Comparison of ENCODE assay signal across 19 cellular contexts in genomic region chr10:80172896-80173295, GRCh38. TPM values are rescaled to one million over a fixed set of nuclear protein-coding genes. Genes with fewer than 3 reads are reported as not detected.
DNase-seq lines count a peak whose midpoint lies in the region; ATAC-seq, FAIRE-seq and TF ChIP-seq lines count a peak whose summit lies in the region.
"Had no signal": no experiment of that assay in that cellular context is flagged by ENCODE, and none has a peak within 500 bp of the region (broad histone marks: within the 10 kb centered on the region; RNA-seq: fewer than 3 reads in every experiment).

No MANE protein-coding gene starts in this region.

- H3K27me3 ChIP-seq in neutrophil (no peaks in the 10 kb centered on the region), upper lobe of left lung (no peaks in the 10 kb centered on the region)
- H3K27me3 ChIP-seq: thyroid gland had no signal

- peaks cover 14% of the 10 kb centered on the region for H3K4me1 Mint-ChIP-seq in activated T-helper 17 cell treated with anti-CD3 and anti-CD28 coated beads, Interleukin-2, amount 50 U/mL, for 72 hours

- H3K4me3 ChIP-seq in neutrophil (ENCODE audit: low read depth in 1 of 2, low read length in 1 of 2) (no peak overlapping the region), upper lobe of left lung (no peak overlapping the region)
- H3K4me3 ChIP-seq: A549, thyroid gland had no signal

- no peak for FAIRE-seq in GM19239 (lab: Jason Lieb, UNC)
- FAIRE-seq: A549, H54 had no signal

- H3K27ac Mint-ChIP-seq in activated T-helper 17 cell treated with anti-CD3 and anti-CD28 coated beads, Interleukin-2, amount 50 U/mL, for 72 hours, result peak overlapping the region; percentile 78
- H3K27ac Mint-ChIP-seq: natural killer cell treated with Interleukin-12 subunit alpha and Interleukin-12 subunit beta and Interleukin-15 and Interleukin-18, amount 100 ng/mL, for 72 hours had no signal

- no peak for TF ChIP-seq POLR2A in upper lobe of left lung (IDR thresholded peaks at IDR 0.05)

- TF ChIP-seq EP300 in upper lobe of left lung (IDR thresholded peaks at IDR 0.05), result no peak

- H3K4me1 ChIP-seq in neutrophil (ENCODE audit: control insufficient read depth in 1 of 2, insufficient read depth in 1 of 2, low read depth in 1 of 2, low read length in 1 of 2) (peaks cover 39 to 53% of the 10 kb centered on the region in 2 experiments), upper lobe of left lung (peaks cover 39 to 77% (median 51%) of the 10 kb centered on the region in 4 donors)

- peak overlapping the region; percentile 53 for H3K27ac ChIP-seq in neutrophil
- H3K27ac ChIP-seq in upper lobe of left lung, result peak overlapping the region in 2 of 4 donors; percentile 35 to 53
- H3K27ac ChIP-seq: A549, thyroid gland had no signal

- H3K36me3 ChIP-seq in neutrophil, result peaks cover 67% of the 10 kb centered on the region
- H3K36me3 ChIP-seq in upper lobe of left lung, result peaks cover 0 to 50% (median 19%) of the 10 kb centered on the region in 4 donors
- H3K36me3 ChIP-seq: thyroid gland had no signal

- H3K9me3 ChIP-seq in neutrophil (no peaks in the 10 kb centered on the region), upper lobe of left lung (no peaks in the 10 kb centered on the region)
- H3K9me3 ChIP-seq: A549, SK-N-SH, thyroid gland had no signal

- H3K36me3 Mint-ChIP-seq in activated T-helper 17 cell treated with anti-CD3 and anti-CD28 coated beads, Interleukin-2, amount 50 U/mL, for 72 hours (ENCODE audit: low read depth), result peaks cover 91% of the 10 kb centered on the region
- H3K36me3 Mint-ChIP-seq: natural killer cell treated with Interleukin-12 subunit alpha and Interleukin-12 subunit beta and Interleukin-15 and Interleukin-18, amount 100 ng/mL, for 72 hours had no signal

- H3K9me3 Mint-ChIP-seq in activated T-helper 17 cell treated with anti-CD3 and anti-CD28 coated beads, Interleukin-2, amount 50 U/mL, for 72 hours, result no peaks in the 10 kb centered on the region
- H3K9me3 Mint-ChIP-seq: activated T-cell treated with anti-CD3 and anti-CD28 coated beads, Interleukin-2, amount 50 U/mL, for 4 hours; natural killer cell treated with Interleukin-12 subunit alpha and Interleukin-12 subunit beta and Interleukin-15 and Interleukin-18, amount 100 ng/mL, for 72 hours had no signal

- TF ChIP-seq CTCF in neutrophil (IDR thresholded peaks at IDR 0.05) (no peak), upper lobe of left lung (IDR thresholded peaks at IDR 0.05) (no peak)

- DNase-seq in DMS53 (lab: John Stamatoyannopoulos, UW) (peak; percentile 48), DMS53 treated with DMSO at 0.1 percent for 48 hours (lab: John Stamatoyannopoulos, UW; ENCODE audit: unreplicated experiment) (no peak), ELF-1 (ENCODE audit: low read depth, low spot score) (peak; percentile 53), GM19239 (ENCODE audit: insufficient read length, low spot score) (no peak), upper lobe of left lung (no peak)
- DNase-seq: activated T-cell treated with anti-CD3 and anti-CD28 coated beads, Interleukin-2, amount 50 U/mL, for 4 hours; DND-41; effector CD8-positive, alpha-beta T cell; kidney glomerular epithelial cell; NCI-H774; SK-N-SH; thyroid gland had no signal

- H3K4me3 Mint-ChIP-seq in activated T-helper 17 cell treated with anti-CD3 and anti-CD28 coated beads, Interleukin-2, amount 50 U/mL, for 72 hours, result no peak overlapping the region
- H3K4me3 Mint-ChIP-seq: activated T-cell treated with anti-CD3 and anti-CD28 coated beads, Interleukin-2, amount 50 U/mL, for 4 hours; natural killer cell treated with Interleukin-12 subunit alpha and Interleukin-12 subunit beta and Interleukin-15 and Interleukin-18, amount 100 ng/mL, for 72 hours had no signal

- H3K27me3 Mint-ChIP-seq in activated T-helper 17 cell treated with anti-CD3 and anti-CD28 coated beads, Interleukin-2, amount 50 U/mL, for 72 hours, result no peaks in the 10 kb centered on the region
- H3K27me3 Mint-ChIP-seq: natural killer cell treated with Interleukin-12 subunit alpha and Interleukin-12 subunit beta and Interleukin-15 and Interleukin-18, amount 100 ng/mL, for 72 hours had no signal

- 80 to 82% methylated on average over 2 to 5 of the region's 5 CpGs for WGBS in upper lobe of left lung, 2 donors

- no peak for ATAC-seq in activated T-helper 17 cell treated with anti-CD3 and anti-CD28 coated beads, Interleukin-2, amount 50 U/mL, for 72 hours (replicated peaks)
- ATAC-seq in HG02885 (IDR thresholded peaks at IDR 0.05; ENCODE audit: poor library complexity, unreplicated experiment), result no peak
- no peak for ATAC-seq in upper lobe of left lung (ENCODE audit: low FRiP score in 2 of 2)
- ATAC-seq: A549; activated CD4-positive, CD25-positive, alpha-beta regulatory T cell treated with anti-CD3 and anti-CD28 coated beads, Interleukin-2, amount 50 U/mL, for 24 hours; activated T-cell treated with anti-CD3 and anti-CD28 coated beads, Interleukin-2, amount 50 U/mL, for 4 hours; natural killer cell treated with Interleukin-12 subunit alpha and Interleukin-12 subunit beta and Interleukin-15 and Interleukin-18, amount 100 ng/mL, for 72 hours had no signal

RNA-seq across cellular contexts. Expression of gene ANXA11, which starts 32.4 kb away (rescaled TPM):
- 100 to 1,000 TPM; 184 to 275 TPM for total RNA-seq in activated T-helper 17 cell treated with anti-CD3 and anti-CD28 coated beads, Interleukin-2, amount 50 U/mL, for 72 hours
- total RNA-seq in upper lobe of left lung, result 100 to 1,000 TPM; 108 to 327 (median 194) TPM

RNA-seq across cellular contexts. Expression of gene PLAC9, which starts 40.4 kb away (rescaled TPM):
- not detected for total RNA-seq in activated T-helper 17 cell treated with anti-CD3 and anti-CD28 coated beads, Interleukin-2, amount 50 U/mL, for 72 hours
- 10 to 100 TPM in 3 of 6 donors, 1 to 10 TPM in 1, not detected in 2; 7.9 to 82.9 (median 26.5) TPM for total RNA-seq in upper lobe of left lung
- total RNA-seq: activated T-cell treated with anti-CD3 and anti-CD28 coated beads, Interleukin-2, amount 50 U/mL, for 4 hours; natural killer cell treated with Interleukin-12 subunit alpha and Interleukin-12 subunit beta and Interleukin-15 and Interleukin-18, amount 100 ng/mL, for 72 hours had no signal

Comparison
In these comparisons a context has a peak if more than half of its experiments do, and no peak if none do; other contexts are left out.
1. DNase-seq: peak in DMS53 (single experiment) and ELF-1 (single experiment); none in DMS53 treated with DMSO at 0.1 percent for 48 hours (single experiment), GM19239 (single experiment) and upper lobe of left lung (0 of 2).